21 cellular contexts compared by ENCODE assay signal in genomic region chr12:47856721-47857575, GRCh38. TPM values are rescaled to one million over a fixed set of nuclear protein-coding genes. Genes with fewer than 3 reads are reported as not detected.
"Had no signal": no experiment of that assay in that cellular context is flagged by ENCODE, and none has a peak within 500 bp of the region (broad histone marks: within the 10 kb centered on the region; RNA-seq: fewer than 3 reads in every experiment).

No MANE protein-coding gene starts in this region.

- H3K27ac ChIP-seq: left lung, lower lobe of right lung, neural progenitor cell, spleen, testis, transverse colon had no signal

- H3K4me1 Mint-ChIP-seq: activated B cell treated with CpG ODN at 0.5 μM for 24 hours; central memory CD8-positive, alpha-beta T cell; natural killer cell had no signal

- ATAC-seq: activated CD4-positive, alpha-beta T cell treated with anti-CD3 and anti-CD28 coated beads for 36 hours; natural killer cell; right cardiac atrium; SK-N-SH treated with all-trans-retinoic acid at 6 μM for 48 hours; stimulated activated naive CD8-positive, alpha-beta T cell treated with anti-CD3 and anti-CD28 coated beads, Interleukin-15, Interleukin-2, amounts not matched to agents 100 U/mL and 50 U/mL, for 24 hours had no signal

- H3K36me3 Mint-ChIP-seq: natural killer cell, neural progenitor cell had no signal

- H3K27me3 ChIP-seq: left lung, neural progenitor cell, spleen, testis, transverse colon had no signal

- H3K27me3 Mint-ChIP-seq: activated B cell treated with CpG ODN at 0.5 μM for 24 hours; activated CD4-positive, alpha-beta T cell treated with anti-CD3 and anti-CD28 coated beads for 36 hours; central memory CD8-positive, alpha-beta T cell had no signal

- H3K9me3 ChIP-seq: left lung, lower lobe of right lung, spleen, testis, transverse colon had no signal

- H3K4me3 ChIP-seq: left lung, lower lobe of right lung, neural progenitor cell, spleen, testis, transverse colon had no signal

- H3K4me3 Mint-ChIP-seq: activated B cell treated with CpG ODN at 0.5 μM for 24 hours; activated CD4-positive, alpha-beta T cell treated with anti-CD3 and anti-CD28 coated beads for 36 hours; central memory CD8-positive, alpha-beta T cell; natural killer cell; neural progenitor cell had no signal

- H3K9me3 Mint-ChIP-seq: activated B cell treated with CpG ODN at 0.5 μM for 24 hours; central memory CD8-positive, alpha-beta T cell; natural killer cell; neural progenitor cell had no signal

- H3K36me3 ChIP-seq: neural progenitor cell had no signal

- H3K4me1 ChIP-seq: lower lobe of right lung, neural progenitor cell, spleen, transverse colon had no signal

- H3K27ac Mint-ChIP-seq: activated B cell treated with CpG ODN at 0.5 μM for 24 hours, natural killer cell, neural progenitor cell had no signal

- DNase-seq: activated B cell treated with CpG ODN at 0.5 μM for 24 hours; activated CD4-positive, alpha-beta T cell treated with anti-CD3 and anti-CD28 coated beads for 36 hours; activated CD4-positive, alpha-beta T cell treated with anti-CD3 and anti-CD28 coated beads, Interleukin-2, amount 50 U/mL, for 4 hours; activated CD8-positive, alpha-beta memory T cell treated with anti-CD3 and anti-CD28 coated beads, Interleukin-2, amount 50 U/mL, for 4 hours; activated T-cell treated with anti-CD3 and anti-CD28 coated beads, Interleukin-2, amount 50 U/mL, for 48 hours; anterior cingulate cortex; effector CD8-positive, alpha-beta T cell; glutamatergic neuron; left lung; lower lobe of right lung; mesenchymal stem cell; natural killer cell; right cardiac atrium; spleen; stimulated activated naive CD8-positive, alpha-beta T cell treated with anti-CD3 and anti-CD28 coated beads, Interleukin-15, Interleukin-2, amounts not matched to agents 100 U/mL and 50 U/mL, for 24 hours; testis; transverse colon had no signal

RNA-seq across cellular contexts. Expression of gene VDR, which starts 47.8 kb away (rescaled TPM):
- total RNA-seq: frontal cortex had no signal
